In genomic region chr2:39124770-39125075, GRCh38 we compare ENCODE assay signal across 8 cellular contexts. TPM values are rescaled to one million over a fixed set of nuclear protein-coding genes. Genes with fewer than 3 reads are reported as not detected.
DNase-seq lines count a peak whose midpoint lies in the region; ATAC-seq and TF ChIP-seq lines count a peak whose summit lies in the region.

No MANE protein-coding gene starts in this region.

- TF ChIP-seq POLR2A in gastrocnemius medialis (IDR thresholded peaks at IDR 0.05), result no peak

- H3K4me1 ChIP-seq in gastrocnemius medialis, result peaks cover 28 to 34% of the 10 kb centered on the region in 2 donors

- H3K27me3 ChIP-seq in gastrocnemius medialis, result no peaks in the 10 kb centered on the region

- TF ChIP-seq CTCF in gastrocnemius medialis (IDR thresholded peaks at IDR 0.05 in 4 of 5, conservative IDR thresholded peaks at IDR 0.05 in 1 of 5), result no peak

- H3K9me3 ChIP-seq in gastrocnemius medialis, result no peaks in the 10 kb centered on the region

- peak overlapping the region; percentile 79 to 87 (median 84) for H3K4me3 ChIP-seq in gastrocnemius medialis

- no peaks in the 10 kb centered on the region for H3K36me3 ChIP-seq in gastrocnemius medialis

- intact Hi-C loops in Right ventricle myocardium superior (cut with DNase I) (loop anchor here (2.0 kb wide), 1 partner anchor 104 kb away; no protein-coding TSS in a partner anchor), gastrocnemius medialis (cut with DNase I; ENCODE audit: low total_unique reads) (loop anchor here (1.0 to 5.0 kb wide), 3 partner anchors 14 to 747 kb away; partner anchors contain the start of gene ATL2)

- peak overlapping the region; percentile 90 to 96 (median 95) for H3K27ac ChIP-seq in gastrocnemius medialis

- in situ Hi-C loops in gastrocnemius medialis (cut with MboI; ENCODE audit: low sequenced_read_pairs in 4 of 4), result loop anchor here in 1 of 4 donors (5.0 kb wide), 1 partner anchor 103 kb away; no protein-coding TSS in a partner anchor

- ATAC-seq in Right ventricle myocardium superior (ENCODE audit: poor library complexity) (peak; percentile 8), gastrocnemius medialis (peak in 1 of 2 donors; percentile 2), HG02571 (IDR thresholded peaks at IDR 0.05; ENCODE audit: unreplicated experiment) (no peak), HG03097 (IDR thresholded peaks at IDR 0.05; ENCODE audit: low FRiP score, unreplicated experiment) (no peak)

- peak; percentile 7 for DNase-seq in activated T-cell treated with anti-CD3 and anti-CD28 coated beads for 1 hour (ENCODE audit: low read depth)
- DNase-seq in activated T-cell treated with anti-CD3 and anti-CD28 coated beads, Interleukin-2, amount 50 U/mL, for 1 hour, result no peak
- DNase-seq in activated T-helper 1 cell treated with Interleukin-2 at 50 U/mL for 16 hours (ENCODE audit: low read depth), result peak; percentile 13
- peak; percentile 50 for DNase-seq in Right ventricle myocardium superior
- DNase-seq in gastrocnemius medialis, result no peak
- no peak for DNase-seq in HuH-7.5 (ENCODE audit: low spot score)

RNA-seq across cellular contexts. Expression of gene SOS1, which starts 3.9 kb away (rescaled TPM):
- total RNA-seq in Right ventricle myocardium superior (24.2 TPM), gastrocnemius medialis (10 to 100 TPM; 19.5 to 46.3 (median 33.3) TPM)

Comparison
In these comparisons a context has a peak if more than half of its experiments do, and no peak if none do; other contexts are left out.
1. DNase-seq: peak in activated T-cell treated with anti-CD3 and anti-CD28 coated beads for 1 hour (single experiment), activated T-helper 1 cell treated with Interleukin-2 at 50 U/mL for 16 hours (single experiment) and Right ventricle myocardium superior (single experiment); none in activated T-cell treated with anti-CD3 and anti-CD28 coated beads, Interleukin-2, amount 50 U/mL, for 1 hour (single experiment), gastrocnemius medialis (0 of 2) and HuH-7.5 (single experiment).